ENCODE assay signal across 10 cellular contexts in the genomic region with DNA sequence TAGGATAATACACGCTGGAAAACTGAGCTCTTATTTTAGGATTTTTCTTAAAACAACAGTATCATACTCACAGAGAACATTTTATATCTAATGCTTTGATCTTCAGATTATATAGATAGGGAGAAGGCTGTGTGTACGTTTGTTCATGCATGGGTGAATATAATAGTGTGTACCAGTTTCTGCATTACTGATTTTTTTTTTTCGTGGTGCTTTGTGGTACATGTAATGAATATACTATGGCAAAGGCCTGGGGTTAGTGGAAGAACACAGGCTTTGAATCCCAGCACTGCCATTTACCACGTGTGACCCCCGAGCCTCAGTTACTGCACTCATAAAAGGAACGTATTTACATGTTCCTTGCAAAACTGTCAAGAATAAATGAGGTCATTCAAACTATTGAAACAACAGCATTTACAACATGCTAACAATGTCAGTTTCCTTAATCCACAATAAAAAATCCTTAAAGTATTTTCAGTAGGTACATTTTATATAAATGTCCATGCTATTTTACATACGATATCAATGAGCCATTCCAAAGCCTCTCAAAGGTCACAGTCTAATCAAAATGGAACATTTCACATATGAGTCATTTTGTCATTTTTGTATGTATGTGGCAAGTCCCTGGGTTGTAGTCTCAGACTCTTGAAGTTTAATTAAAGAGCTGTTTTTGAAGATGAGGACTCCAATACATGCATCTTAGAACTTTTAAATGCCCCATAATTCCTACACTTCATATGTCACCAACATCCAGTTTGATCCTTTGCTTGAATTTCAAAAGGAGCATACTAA.
DNase-seq lines count a peak whose midpoint lies in the region; ATAC-seq lines count a peak whose summit lies in the region.
"Had no signal": no experiment of that assay in that cellular context is flagged by ENCODE, and none has a peak within 500 bp of the region (broad histone marks: within the 10 kb centered on the region; RNA-seq: fewer than 3 reads in every experiment).

No MANE protein-coding gene starts in this region.

- H3K4me3 Mint-ChIP-seq in activated CD4-positive, alpha-beta T cell treated with anti-CD3 and anti-CD28 coated beads for 36 hours: no peak overlapping the region
- H3K4me3 Mint-ChIP-seq in T-helper 2 cell treated with Interferon-gamma antibody and Interleukin-4, amounts not matched to agents 5 μg/mL and 100 μg/mL, for 36 hours: peak overlapping the region; percentile 58
- H3K4me3 Mint-ChIP-seq in stimulated activated naive B cell treated with anti-CD40 and anti-IgM and Interleukin-4, amounts not matched to agents 10 μg/mL and 1 μg/mL and 100 μg/mL, for 72 hours: peak overlapping the region in 1 of 2 donors; percentile 28

- peaks cover 24% of the 10 kb centered on the region for H3K4me1 Mint-ChIP-seq in activated CD4-positive, alpha-beta T cell treated with anti-CD3 and anti-CD28 coated beads for 36 hours
- peaks cover 28% of the 10 kb centered on the region for H3K4me1 Mint-ChIP-seq in T-helper 2 cell treated with Interferon-gamma antibody and Interleukin-4, amounts not matched to agents 5 μg/mL and 100 μg/mL, for 36 hours (ENCODE audit: low read depth)
- peaks cover 28 to 44% of the 10 kb centered on the region in 2 donors for H3K4me1 Mint-ChIP-seq in stimulated activated naive B cell treated with anti-CD40 and anti-IgM and Interleukin-4, amounts not matched to agents 10 μg/mL and 1 μg/mL and 100 μg/mL, for 72 hours

- POLR2A ChIA-PET in activated CD4-positive, alpha-beta T cell treated with anti-CD3 and anti-CD28 coated beads for 36 hours (lab: Charles Lee): interaction anchor here (0.6 kb wide), 2 partner anchors 261 to 930 kb away, joined by 3 read pairs; no protein-coding TSS in a partner anchor

- ATAC-seq in activated CD4-positive, alpha-beta T cell treated with anti-CD3 and anti-CD28 coated beads for 36 hours: peak; percentile 72
- ATAC-seq in HG02938 (IDR thresholded peaks at IDR 0.05; ENCODE audit: unreplicated experiment) (peak; percentile 45), sciatic nerve (no peak), GM18498 (IDR thresholded peaks at IDR 0.05; ENCODE audit: unreplicated experiment) (no peak)
- ATAC-seq in stimulated activated naive B cell treated with anti-CD40 and anti-IgM and Interleukin-4, amounts not matched to agents 10 μg/mL and 1 μg/mL and 100 μg/mL, for 72 hours (replicated peaks): peak; percentile 62 to 70

- H3K9me3 Mint-ChIP-seq in activated CD4-positive, alpha-beta T cell treated with anti-CD3 and anti-CD28 coated beads for 36 hours (ENCODE audit: low read depth): no peaks in the 10 kb centered on the region
- H3K9me3 Mint-ChIP-seq in T-helper 2 cell treated with Interferon-gamma antibody and Interleukin-4, amounts not matched to agents 5 μg/mL and 100 μg/mL, for 36 hours: no peaks in the 10 kb centered on the region
- no peaks in the 10 kb centered on the region for H3K9me3 Mint-ChIP-seq in stimulated activated naive B cell treated with anti-CD40 and anti-IgM and Interleukin-4, amounts not matched to agents 10 μg/mL and 1 μg/mL and 100 μg/mL, for 72 hours

- no peak for DNase-seq in activated CD4-positive, alpha-beta T cell treated with anti-CD3 and anti-CD28 coated beads for 36 hours
- no peak for DNase-seq in activated CD4-positive, alpha-beta T cell treated with anti-CD3 and anti-CD28 coated beads for 1 hour
- DNase-seq in T-helper 2 cell treated with Interferon-gamma antibody and Interleukin-4, amounts not matched to agents 5 μg/mL and 100 μg/mL, for 36 hours (ENCODE audit: low spot score): no peak
- no peak for DNase-seq in stimulated activated naive B cell treated with anti-CD40 and anti-IgM and Interleukin-4, amounts not matched to agents 10 μg/mL and 1 μg/mL and 100 μg/mL, for 72 hours
- DNase-seq in kidney tubule cell (ENCODE audit: low spot score) (no peak), sciatic nerve (ENCODE audit: low spot score) (no peak)
- DNase-seq: stimulated activated naive CD4-positive, alpha-beta T cell treated with Interleukin-2 at 50 U/mL for 16 hours; SW 1271 had no signal

- no peak overlapping the region for H3K27ac Mint-ChIP-seq in activated CD4-positive, alpha-beta T cell treated with anti-CD3 and anti-CD28 coated beads for 36 hours
- no peak overlapping the region for H3K27ac Mint-ChIP-seq in T-helper 2 cell treated with Interferon-gamma antibody and Interleukin-4, amounts not matched to agents 5 μg/mL and 100 μg/mL, for 36 hours
- peak overlapping the region; percentile 86 for H3K27ac Mint-ChIP-seq in stimulated activated naive B cell treated with anti-CD40 and anti-IgM and Interleukin-4, amounts not matched to agents 10 μg/mL and 1 μg/mL and 100 μg/mL, for 72 hours

- no peaks in the 10 kb centered on the region for H3K27me3 Mint-ChIP-seq in activated CD4-positive, alpha-beta T cell treated with anti-CD3 and anti-CD28 coated beads for 36 hours
- no peaks in the 10 kb centered on the region for H3K27me3 Mint-ChIP-seq in T-helper 2 cell treated with Interferon-gamma antibody and Interleukin-4, amounts not matched to agents 5 μg/mL and 100 μg/mL, for 36 hours (ENCODE audit: low read depth)
- no peaks in the 10 kb centered on the region for H3K27me3 Mint-ChIP-seq in stimulated activated naive B cell treated with anti-CD40 and anti-IgM and Interleukin-4, amounts not matched to agents 10 μg/mL and 1 μg/mL and 100 μg/mL, for 72 hours

- intact Hi-C loops in activated CD4-positive, alpha-beta T cell treated with anti-CD3 and anti-CD28 coated beads for 36 hours (cut with DNase I, micrococcal nuclease): loop anchor here in 1 of 2 experiments (2.0 kb wide), 1 partner anchor 50 kb away; no protein-coding TSS in a partner anchor
- intact Hi-C loops in sciatic nerve (cut with DNase I): no loop called here

- CTCF ChIA-PET in activated CD4-positive, alpha-beta T cell treated with anti-CD3 and anti-CD28 coated beads for 36 hours (lab: Charles Lee): interaction anchor here (1.1 kb wide), 1 partner anchor 11 kb away, joined by 3 read pairs; no protein-coding TSS in a partner anchor

- peaks cover 3% of the 10 kb centered on the region for H3K36me3 Mint-ChIP-seq in activated CD4-positive, alpha-beta T cell treated with anti-CD3 and anti-CD28 coated beads for 36 hours (ENCODE audit: low read depth)
- peaks cover 2% of the 10 kb centered on the region for H3K36me3 Mint-ChIP-seq in T-helper 2 cell treated with Interferon-gamma antibody and Interleukin-4, amounts not matched to agents 5 μg/mL and 100 μg/mL, for 36 hours (ENCODE audit: low read depth)
- H3K36me3 Mint-ChIP-seq in stimulated activated naive B cell treated with anti-CD40 and anti-IgM and Interleukin-4, amounts not matched to agents 10 μg/mL and 1 μg/mL and 100 μg/mL, for 72 hours: peaks cover 4 to 16% of the 10 kb centered on the region in 2 donors

Comparison
In these comparisons a context has a peak if more than half of its experiments do, and no peak if none do; other contexts are left out.
1. ATAC-seq: peak in activated CD4-positive, alpha-beta T cell treated with anti-CD3 and anti-CD28 coated beads for 36 hours (single experiment), HG02938 (single experiment) and stimulated activated naive B cell treated with anti-CD40 and anti-IgM and Interleukin-4, amounts not matched to agents 10 μg/mL and 1 μg/mL and 100 μg/mL, for 72 hours (2 of 2); none in sciatic nerve (single experiment) and GM18498 (single experiment).